ENCODE assay signal across 8 cellular contexts in genomic region chr7:54758702-54759665, GRCh38. TPM values are rescaled to one million over a fixed set of nuclear protein-coding genes. Genes with fewer than 3 reads are reported as not detected.
A peak's percentile ranks its signal among the peaks of the same experiment; 100 is the strongest.
DNase-seq lines count a peak whose midpoint lies in the region; ATAC-seq, FAIRE-seq and TF ChIP-seq lines count a peak whose summit lies in the region.

Gene SEC61G, minus strand, starts transcription at chr7:54759211. Its CDS starts 1,623 bp downstream, at chr7:54757588.

- H3K4me1 ChIP-seq in HepG2 (ENCODE audit: insufficient read depth, low read length): peaks cover 48% of the 10 kb centered on the region

- intact Hi-C loops in CD14-positive monocyte (cut with micrococcal nuclease) (no loop called here), HepG2 (cut with micrococcal nuclease; ENCODE audit: unreplicated experiment) (no loop called here)

- peak within 1 kb of the TSS; percentile 97 to 100 for H3K4me3 Mint-ChIP-seq in CD14-positive monocyte

- POLR2A ChIA-PET in HepG2 (lab: Yijun Ruan, JAX): interaction anchor here (0.7 to 2.7 kb wide), 23 partner anchors 8 to 1206 kb away, joined by 3 to 21 read pairs (median 4); partner anchors contain the start of genes EGFR and LANCL2

- peak within 1 kb of the TSS; percentile 84 to 94 (median 91) for H3K27ac Mint-ChIP-seq in CD14-positive monocyte

- BruUV-seq in HepG2 (replicated peaks; lab: Mats Ljungman, UMichigan): TSS peak; percentile 54

- DNase-seq in CD14-positive monocyte (ENCODE audit: low spot score) (peak; percentile 95), NCI-H82 (lab: John Stamatoyannopoulos, UW) (peak; percentile 97), dermis microvascular lymphatic vessel endothelial cell (ENCODE audit: low read depth in 2 of 2) (peak; percentile 93 to 97), HepG2 (ENCODE audit: low spot score) (peak; percentile 93)
- peak; percentile 95 to 97 for DNase-seq in activated CD4-positive, alpha-beta T cell treated with anti-CD3 and anti-CD28 coated beads, Interleukin-2, amount 50 U/mL, for 48 hours
- DNase-seq in stimulated activated CD4-positive, alpha-beta T cell treated with anti-CD3 and anti-CD28 coated beads, Interleukin-4, amount 100 ng/mL, for 1 hour: peak; percentile 95

- peaks cover 24% of the 10 kb centered on the region for H3K4me1 Mint-ChIP-seq in CD14-positive monocyte

- 1% methylated on average over 14 of the region's 73 CpGs for WGBS in HepG2 (ENCODE audit: low lambda C conversion rate)

- TF ChIP-seq EP300 in HepG2 (IDR thresholded peaks at IDR 0.05; ENCODE audit: low read depth in 2 of 2, low read length in 2 of 2) (peak in 1 of 2 experiments; percentile 10; a peak in 1 of 4 replicates), HepG2 (CRISPR knock-in tag; IDR thresholded peaks at IDR 0.05; ENCODE audit: borderline replicate concordance) (no peak)

- H3K4me3 ChIP-seq in HepG2 (replicated peaks in 1 of 3; ENCODE audit: insufficient read depth in 1 of 3, low read depth in 2 of 3, low read length in 3 of 3): peak within 1 kb of the TSS; percentile 93 to 98 (median 98)

- peaks cover 8 to 18% (median 10%) of the 10 kb centered on the region in 3 donors for H3K27me3 Mint-ChIP-seq in CD14-positive monocyte (ENCODE audit: low read depth in 3 of 3)

- peak; percentile 64 for FAIRE-seq in HepG2 (lab: Jason Lieb, UNC)

- peak; percentile 96 for ATAC-seq in GM19397 (IDR thresholded peaks at IDR 0.05; ENCODE audit: unreplicated experiment)
- ATAC-seq in HG03571 (IDR thresholded peaks at IDR 0.05; ENCODE audit: unreplicated experiment): peak; percentile 97
- peak; percentile 97 for ATAC-seq in HepG2

- peak within 1 kb of the TSS; percentile 83 for H3K4me2 ChIP-seq in HepG2 (ENCODE audit: low read depth, low read length)

- TF ChIP-seq RAD21 in HepG2 (CRISPR knock-in tag; IDR thresholded peaks at IDR 0.05): peak; percentile 11; the same call in 1 of the 2 replicates

- H3K9me3 Mint-ChIP-seq in CD14-positive monocyte: peaks cover 0 to 3% (median 0%) of the 10 kb centered on the region in 7 donors

- CTCF ChIA-PET in HepG2 (lab: Yijun Ruan, JAX; ENCODE audit: low intra/inter-chr PET ratio, low total read pairs): interaction anchor here (1.5 kb wide), 1 partner anchor 15 kb away, joined by 3 read pairs; no protein-coding TSS in a partner anchor

- H4K20me1 ChIP-seq in HepG2 (ENCODE audit: insufficient read depth, low read length): peaks cover 42% of the 10 kb centered on the region

- H3K9ac ChIP-seq in HepG2 (ENCODE audit: insufficient read depth, low read depth, low read length): peak within 1 kb of the TSS; percentile 96

- in situ Hi-C loops in HepG2 (cut with HindIII; ENCODE audit: extremely low pct_ligation_motif_present, low pct_unique_long_range_greater_than_20kb): loop anchor here (25.0 kb wide), 1 partner anchor 653 kb away; no protein-coding TSS in a partner anchor

- H3K27me3 ChIP-seq in HepG2 (ENCODE audit: control insufficient read depth in 1 of 2, insufficient read depth in 2 of 2, low read length in 2 of 2): no peaks in the 10 kb centered on the region; a peak in 2 of 5 replicates

- peaks cover 0 to 3% of the 10 kb centered on the region in 2 experiments; a peak in 2 of 5 replicates for H3K36me3 ChIP-seq in HepG2 (replicated peaks in 1 of 2; ENCODE audit: control insufficient read depth in 1 of 2, insufficient read depth in 2 of 2, low read length in 2 of 2)

- H3K36me3 Mint-ChIP-seq in CD14-positive monocyte: peaks cover 9 to 16% of the 10 kb centered on the region in 2 donors

- TF ChIP-seq POLR2A in HepG2 (IDR thresholded peaks at IDR 0.05; ENCODE audit: insufficient read depth in 1 of 2, low read depth in 2 of 2, low read length in 2 of 2): peak; percentile 90 to 91

- H3K9me3 ChIP-seq in HepG2 (ENCODE audit: low read length): no peaks in the 10 kb centered on the region

- H3K27ac ChIP-seq in HepG2 (ENCODE audit: extremely low read length, insufficient read depth, low read length): peak within 1 kb of the TSS; percentile 74

- no peak for TF ChIP-seq CTCF in CD14-positive monocyte (IDR thresholded peaks at IDR 0.05)
- TF ChIP-seq CTCF in HepG2 (CRISPR knock-in tag; IDR thresholded peaks at IDR 0.05): no peak

- H3K79me2 ChIP-seq in HepG2 (ENCODE audit: insufficient read depth, low read length): peaks cover 52% of the 10 kb centered on the region

- no peak within 1 kb of the TSS for H2AFZ ChIP-seq in HepG2 (ENCODE audit: low read length)

TF ChIP-seq in HepG2, 621 proteins besides CTCF, POLR2A, EP300 and RAD21 (continues in another document):
- TF ChIP-seq RNF219 (CRISPR knock-in tag; IDR thresholded peaks at IDR 0.05) (no peak), NBN (conservative IDR thresholded peaks at IDR 0.05) (no peak), ZBTB1 (CRISPR knock-in tag; IDR thresholded peaks at IDR 0.05; ENCODE audit: borderline replicate concordance) (no peak), ZNF792 (CRISPR knock-in tag; IDR thresholded peaks at IDR 0.05) (no peak), SMARCC2 (IDR thresholded peaks at IDR 0.05) (no peak), ZNF3 (CRISPR knock-in tag; IDR thresholded peaks at IDR 0.05) (no peak), MED1 (CRISPR knock-in tag; IDR thresholded peaks at IDR 0.05) (peak; percentile 68), PRDM15 (CRISPR knock-in tag; IDR thresholded peaks at IDR 0.05) (peak; percentile 54; the same call in 1 of the 2 replicates), REL (CRISPR knock-in tag; conservative IDR thresholded peaks at IDR 0.05) (no peak), SRF (IDR thresholded peaks at IDR 0.05; ENCODE audit: low read depth, low read length) (no peak)

RNA-seq across cellular contexts. Expression of gene SEC61G, which starts in this region (rescaled TPM):
- polyA plus RNA-seq in CD14-positive monocyte: 100 to 1,000 TPM; 200 to 213 TPM
- 137 and 180 TPM in 2 replicates for total RNA-seq in dermis microvascular lymphatic vessel endothelial cell
- total RNA-seq in HepG2 (2016; rRNA removed; fragmentation: Illumina TruSeq; extraction: Trizol): 328 and 434 TPM in 2 replicates
- total RNA-seq in HepG2 (2016; cell fraction: cytosol; rRNA removed; fragmentation: Illumina TruSeq; extraction: Trizol; ENCODE audit: low read depth): 84.8 and 85.8 TPM in 2 replicates
- 342 and 456 TPM in 2 replicates for total RNA-seq in HepG2 (2016; cell fraction: insoluble cytoplasmic fraction; rRNA removed; fragmentation: Illumina TruSeq; extraction: Trizol)
- total RNA-seq in HepG2 (2016; cell fraction: membrane; rRNA removed; fragmentation: Illumina TruSeq; extraction: Trizol): 120 and 126 TPM in 2 replicates
- total RNA-seq in HepG2 (2016; cell fraction: nucleus; rRNA removed; fragmentation: Illumina TruSeq; extraction: Trizol): 120 and 123 TPM in 2 replicates
- 76.1 and 126 TPM in 2 replicates for polyA plus RNA-seq in HepG2 (2011; rRNA removed)
- polyA plus RNA-seq in HepG2 (2011; cell fraction: cytosol; rRNA removed): 145 and 279 TPM in 2 replicates
- 27.0 and 43.3 TPM in 2 replicates for polyA plus RNA-seq in HepG2 (2011; cell fraction: nucleus; rRNA removed)
- 398 and 422 TPM in 2 replicates for polyA plus RNA-seq in HepG2 (2012)
- polyA plus RNA-seq in HepG2 (2016; cell fraction: cytosol; fragmentation: Illumina TruSeq; extraction: Trizol; ENCODE audit: low read depth): 104 and 110 TPM in 2 replicates
- polyA plus RNA-seq in HepG2 (2016; cell fraction: insoluble cytoplasmic fraction; fragmentation: Illumina TruSeq; extraction: Trizol; ENCODE audit: low read depth): 349 and 363 TPM in 2 replicates
- polyA plus RNA-seq in HepG2 (2016; cell fraction: membrane; fragmentation: Illumina TruSeq; extraction: Trizol; ENCODE audit: low read depth): 98.3 and 117 TPM in 2 replicates
- polyA plus RNA-seq in HepG2 (2016; cell fraction: nucleus; fragmentation: Illumina TruSeq; extraction: Trizol; ENCODE audit: insufficient read depth, low read depth): 155 and 162 TPM in 2 replicates
- 21.7 and 35.2 TPM in 2 replicates for polyA minus RNA-seq in HepG2 (2011; rRNA and poly(A)+ RNA removed; ENCODE audit: low replicate concordance)
- 78.6 and 85.8 TPM in 2 replicates for polyA minus RNA-seq in HepG2 (2011; cell fraction: cytosol; rRNA and poly(A)+ RNA removed)
- polyA minus RNA-seq in HepG2 (2011; cell fraction: nucleus; rRNA and poly(A)+ RNA removed): 67.1 and 67.3 TPM in 2 replicates

Comparison
In these comparisons a context has a peak if more than half of its experiments do, and no peak if none do; other contexts are left out.
1. Peak in every context shown above with its lines: DNase-seq, ATAC-seq, H3K4me3 ChIP-seq and H3K27ac ChIP-seq.